Comparison of ENCODE assay signal across 12 cellular contexts in the genomic region with DNA sequence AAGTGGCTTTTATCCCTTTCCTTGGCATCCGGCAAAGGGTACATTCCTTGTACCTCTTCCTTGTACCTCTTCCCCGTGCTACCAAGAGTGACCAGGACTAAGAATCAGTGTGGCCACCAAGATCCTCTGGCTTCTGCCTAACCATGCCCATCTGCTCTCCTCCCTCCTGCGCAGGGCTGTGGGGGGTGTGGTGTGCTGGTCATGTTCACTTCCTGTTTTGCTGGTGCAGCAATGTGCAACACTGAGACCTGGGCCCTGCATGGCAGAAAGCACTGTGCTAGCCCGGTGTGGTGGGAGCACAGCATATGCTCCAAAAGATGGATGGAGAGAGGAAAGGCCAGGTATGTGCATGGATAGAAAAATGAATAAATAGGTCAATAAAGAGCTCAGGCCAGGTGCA. TPM values are rescaled to one million over a fixed set of nuclear protein-coding genes. Genes with fewer than 3 reads are reported as not detected.
DNase-seq lines count a peak whose midpoint lies in the region; ATAC-seq, FAIRE-seq and TF ChIP-seq lines count a peak whose summit lies in the region.
"Had no signal": no experiment of that assay in that cellular context is flagged by ENCODE, and none has a peak within 500 bp of the region (broad histone marks: within the 10 kb centered on the region; RNA-seq: fewer than 3 reads in every experiment).

No MANE protein-coding gene starts in this region.

- no peak overlapping the region for H3K27ac Mint-ChIP-seq in activated T-cell treated with anti-CD3 and anti-CD28 coated beads, Interleukin-2, amount 50 U/mL, for 72 hours
- H3K27ac Mint-ChIP-seq in chondrocyte (ENCODE audit: unreplicated experiment) = no peak overlapping the region
- H3K27ac Mint-ChIP-seq: HFFc6 had no signal

- no peaks in the 10 kb centered on the region for H3K9me3 Mint-ChIP-seq in activated T-cell treated with anti-CD3 and anti-CD28 coated beads, Interleukin-2, amount 50 U/mL, for 72 hours
- H3K9me3 Mint-ChIP-seq in chondrocyte (ENCODE audit: low read depth) = no peaks in the 10 kb centered on the region
- H3K9me3 Mint-ChIP-seq: HFFc6, IgD-negative memory B cell had no signal

- no peaks in the 10 kb centered on the region for H3K27me3 Mint-ChIP-seq in activated T-cell treated with anti-CD3 and anti-CD28 coated beads, Interleukin-2, amount 50 U/mL, for 72 hours (ENCODE audit: low read depth)
- H3K27me3 Mint-ChIP-seq in chondrocyte (ENCODE audit: low read depth) = peaks cover 2% of the 10 kb centered on the region

- H3K36me3 Mint-ChIP-seq in activated T-cell treated with anti-CD3 and anti-CD28 coated beads, Interleukin-2, amount 50 U/mL, for 72 hours (ENCODE audit: insufficient read depth in 2 of 2) = no peaks in the 10 kb centered on the region
- H3K36me3 Mint-ChIP-seq in chondrocyte (ENCODE audit: low read depth) = no peaks in the 10 kb centered on the region
- H3K36me3 Mint-ChIP-seq: IgD-negative memory B cell had no signal

- H3K27me3 ChIP-seq in spleen (replicated peaks in 1 of 7) = no peaks in the 10 kb centered on the region

- no peaks in the 10 kb centered on the region for H3K9me3 ChIP-seq in spleen
- no peaks in the 10 kb centered on the region for H3K9me3 ChIP-seq in kidney (ENCODE audit: control insufficient read depth in 1 of 2, low read length in 2 of 2)

- DNase-seq in DMS153 (lab: John Stamatoyannopoulos, UW) (peak; percentile 24), DMS153 treated with DMSO at 0.1 percent for 48 hours (lab: John Stamatoyannopoulos, UW; ENCODE audit: unreplicated experiment) (no peak), NCI-H2029 treated with DMSO at 0.1 percent for 48 hours (lab: John Stamatoyannopoulos, UW) (peak; percentile 69), spleen (peak; percentile 89), NCI-H187 treated with DMSO at 0.1 percent for 48 hours (lab: John Stamatoyannopoulos, UW) (no peak), kidney (no peak), chondrocyte (ENCODE audit: low spot score) (no peak)
- DNase-seq in activated T-cell treated with anti-CD3 and anti-CD28 coated beads, Interleukin-2, amount 50 U/mL, for 72 hours = peak; percentile 7 to 30
- DNase-seq: effector memory CD4-positive, alpha-beta T cell; HFFc6 had no signal

- intact Hi-C loops in spleen (cut with DNase I; ENCODE audit: low total_unique reads) (no loop called here), kidney (cut with DNase I) (no loop called here)

- no peak overlapping the region for H3K4me3 ChIP-seq in spleen
- no peak overlapping the region for H3K4me3 ChIP-seq in kidney (ENCODE audit: low read length in 2 of 2)

- no peak overlapping the region for H3K9ac ChIP-seq in kidney (ENCODE audit: low read length in 2 of 2)

- H3K4me3 Mint-ChIP-seq in activated T-cell treated with anti-CD3 and anti-CD28 coated beads, Interleukin-2, amount 50 U/mL, for 72 hours = peak overlapping the region in 1 of 2 donors; percentile 2
- H3K4me3 Mint-ChIP-seq in chondrocyte (ENCODE audit: unreplicated experiment) = no peak overlapping the region
- H3K4me3 Mint-ChIP-seq: HFFc6 had no signal

- FAIRE-seq in kidney (lab: Jason Lieb, UNC) = no peak

- H3K4me1 ChIP-seq in spleen = peaks cover 0 to 17% (median 16%) of the 10 kb centered on the region in 6 donors
- H3K4me1 ChIP-seq in kidney (ENCODE audit: control insufficient read depth in 1 of 2, insufficient read depth in 1 of 2, low read depth in 1 of 2, low read length in 2 of 2) = peaks cover 0 to 2% of the 10 kb centered on the region in 2 donors

- no peak for TF ChIP-seq CTCF in spleen (IDR thresholded peaks at IDR 0.05 in 8 of 11, conservative IDR thresholded peaks at IDR 0.05 in 3 of 11)
- no peak for TF ChIP-seq CTCF in kidney (IDR thresholded peaks at IDR 0.05; ENCODE audit: borderline replicate concordance, extremely low read depth, insufficient read depth)
- no peak for TF ChIP-seq CTCF in chondrocyte (IDR thresholded peaks at IDR 0.05)

- H3K27ac ChIP-seq in spleen (no peak overlapping the region), kidney (ENCODE audit: low read depth in 2 of 2, low read length in 2 of 2) (no peak overlapping the region)
- H3K27ac ChIP-seq: 22Rv1 had no signal

- H3K36me3 ChIP-seq in spleen = no peaks in the 10 kb centered on the region
- no peaks in the 10 kb centered on the region for H3K36me3 ChIP-seq in kidney (ENCODE audit: control insufficient read depth in 1 of 2, insufficient read depth in 2 of 2, low read length in 2 of 2)

- peaks cover 23% of the 10 kb centered on the region for H3K4me1 Mint-ChIP-seq in activated T-cell treated with anti-CD3 and anti-CD28 coated beads, Interleukin-2, amount 50 U/mL, for 72 hours (ENCODE audit: low read depth)
- H3K4me1 Mint-ChIP-seq in chondrocyte (ENCODE audit: low read depth) = no peaks in the 10 kb centered on the region

- 35 to 66% (median 41%) methylated on average over 4 of the region's 4 CpGs for WGBS in spleen, 5 donors

- peak; percentile 34 to 74 for ATAC-seq in activated T-cell treated with anti-CD3 and anti-CD28 coated beads, Interleukin-2, amount 50 U/mL, for 72 hours (replicated peaks in 1 of 2)

- no peak for TF ChIP-seq POLR2A in spleen (IDR thresholded peaks at IDR 0.05)

RNA-seq across cellular contexts. Expression of a gene that starts 33.3 kb away (rescaled TPM):
- 10 to 100 TPM; 22.5 to 36.3 TPM for total RNA-seq in activated T-cell treated with anti-CD3 and anti-CD28 coated beads, Interleukin-2, amount 50 U/mL, for 72 hours
- total RNA-seq in spleen (100 to 1,000 TPM in 1 of 7 donors, 10 to 100 TPM in 6; 32.0 to 181 (median 39.5) TPM), kidney (22.2 TPM), chondrocyte (0.20 to 0.41 TPM (median 0.21 TPM) in 3 replicates)
- polyA plus RNA-seq in spleen (1 to 10 TPM; 5.6 to 8.1 (median 6.3) TPM), kidney (ENCODE audit: insufficient read depth, low read depth, low replicate concordance) (6.1 TPM)

Comparison
In these comparisons a context has a peak if more than half of its experiments do, and no peak if none do; other contexts are left out.
1. DNase-seq: peak in DMS153 (single experiment), NCI-H2029 treated with DMSO at 0.1 percent for 48 hours (single experiment), activated T-cell treated with anti-CD3 and anti-CD28 coated beads, Interleukin-2, amount 50 U/mL, for 72 hours (2 of 2) and spleen (single experiment); none in DMS153 treated with DMSO at 0.1 percent for 48 hours (single experiment), NCI-H187 treated with DMSO at 0.1 percent for 48 hours (single experiment), kidney (single experiment) and chondrocyte (single experiment).
2. RNA of a gene that starts 33.3 kb away (total RNA-seq): 32.0 to 181 TPM in spleen, 22.5 to 36.3 TPM in activated T-cell treated with anti-CD3 and anti-CD28 coated beads, Interleukin-2, amount 50 U/mL, for 72 hours and 22.2 TPM in kidney (single experiment); 0.20 to 0.41 TPM in chondrocyte; every median in the first group is over 10 times any median in the second.